7 cellular contexts compared by ENCODE assay signal in genomic region chr6:797479-798077, GRCh38.
A peak's percentile ranks its signal among the peaks of the same experiment; 100 is the strongest.
DNase-seq lines count a peak whose midpoint lies in the region; ATAC-seq and TF ChIP-seq lines count a peak whose summit lies in the region.

No MANE protein-coding gene starts in this region.

- no peaks in the 10 kb centered on the region for H3K4me1 ChIP-seq in mesenchymal stem cell (ENCODE audit: control insufficient read depth, insufficient read depth, low read depth, low read length)
- no peaks in the 10 kb centered on the region for H3K4me1 ChIP-seq in upper lobe of right lung

- H2BK5ac ChIP-seq in mesenchymal stem cell (ENCODE audit: low read depth, low read length, poor library complexity, severe bottlenecking): no peak overlapping the region

- no peak overlapping the region for H2BK12ac ChIP-seq in mesenchymal stem cell (ENCODE audit: low read length in 2 of 2)

- H2BK120ac ChIP-seq in mesenchymal stem cell (ENCODE audit: low read depth, low read length): no peak overlapping the region

- peak; percentile 66 for DNase-seq in G401 (ENCODE audit: low spot score)
- peak; percentile 71 to 75 for DNase-seq in Kasumi-1 (lab: John Stamatoyannopoulos, UW)
- peak; percentile 18 for DNase-seq in SKM-1 (lab: John Stamatoyannopoulos, UW; ENCODE audit: unreplicated experiment)
- peak; percentile 43 to 62 for DNase-seq in dermis microvascular lymphatic vessel endothelial cell (ENCODE audit: low read depth in 2 of 2)
- peak; percentile 59 for DNase-seq in mesenchymal stem cell
- DNase-seq in upper lobe of right lung: no peak

- WGBS in mesenchymal stem cell: 60% methylated on average over 2 of the region's 5 CpGs

- no peak overlapping the region for H3K9ac ChIP-seq in mesenchymal stem cell (ENCODE audit: low read length)

- H3K4me3 ChIP-seq in mesenchymal stem cell (ENCODE audit: insufficient read depth in 1 of 2, low read depth in 1 of 2, low read length in 2 of 2) (no peak overlapping the region), upper lobe of right lung (no peak overlapping the region)

- no peaks in the 10 kb centered on the region for H3K79me1 ChIP-seq in mesenchymal stem cell (replicated peaks; ENCODE audit: low read length, poor library complexity, severe bottlenecking)

- H3K9me3 ChIP-seq in mesenchymal stem cell (ENCODE audit: control insufficient read depth, low read length) (no peaks in the 10 kb centered on the region), upper lobe of right lung (no peaks in the 10 kb centered on the region)

- no peak overlapping the region for H4K91ac ChIP-seq in mesenchymal stem cell (ENCODE audit: low read length)

- H3K14ac ChIP-seq in mesenchymal stem cell (ENCODE audit: low read length in 2 of 2): no peak overlapping the region

- H3K36me3 ChIP-seq in mesenchymal stem cell (ENCODE audit: control insufficient read depth in 1 of 2, insufficient read depth in 2 of 2, low read depth in 1 of 2, low read length in 2 of 2): no peaks in the 10 kb centered on the region
- no peaks in the 10 kb centered on the region for H3K36me3 ChIP-seq in upper lobe of right lung

- H2AK5ac ChIP-seq in mesenchymal stem cell (ENCODE audit: low read length, severe bottlenecking): no peak overlapping the region

- no peak overlapping the region for H2BK15ac ChIP-seq in mesenchymal stem cell (ENCODE audit: low read depth, poor library complexity, severe bottlenecking)

- no peak overlapping the region for H3K18ac ChIP-seq in mesenchymal stem cell (ENCODE audit: low read depth in 1 of 2, low read length in 2 of 2)

- H3K4me2 ChIP-seq in mesenchymal stem cell (ENCODE audit: low read length, poor library complexity, severe bottlenecking): no peak overlapping the region

- in situ Hi-C loops in G401 (cut with HindIII; ENCODE audit: low sequenced_read_pairs): no loop called here

- H3K27ac ChIP-seq in mesenchymal stem cell (ENCODE audit: low read length, poor library complexity, severe bottlenecking) (no peak overlapping the region), upper lobe of right lung (no peak overlapping the region)

- ATAC-seq in upper lobe of right lung: peak; percentile 81
- ATAC-seq in HG02973 (IDR thresholded peaks at IDR 0.05; ENCODE audit: unreplicated experiment): no peak

- H2AFZ ChIP-seq in mesenchymal stem cell (ENCODE audit: low read depth, low read length): no peak overlapping the region

- intact Hi-C loops in upper lobe of right lung (cut with DNase I): loop anchor here (10.0 kb wide), 1 partner anchor 587 kb away; the partner anchor contains the start of gene FOXF2

- no peak overlapping the region for H3K23ac ChIP-seq in mesenchymal stem cell (ENCODE audit: low read length in 2 of 2)

- H3K27me3 ChIP-seq in mesenchymal stem cell (ENCODE audit: control insufficient read depth in 1 of 2, insufficient read depth in 1 of 2, low read length in 2 of 2): peaks cover 46 to 73% of the 10 kb centered on the region in 2 experiments
- H3K27me3 ChIP-seq in upper lobe of right lung: no peaks in the 10 kb centered on the region

- TF ChIP-seq CTCF in upper lobe of right lung (IDR thresholded peaks at IDR 0.05): peak; percentile 79

- no peak overlapping the region for H4K8ac ChIP-seq in mesenchymal stem cell (ENCODE audit: low read length)

- no peak overlapping the region for H3K4ac ChIP-seq in mesenchymal stem cell (ENCODE audit: low read depth in 1 of 2, low read length in 2 of 2)
